ENCODE assay signal across 8 cellular contexts in genomic region chr3:51941798-51942602, GRCh38. TPM values are rescaled to one million over a fixed set of nuclear protein-coding genes. Genes with fewer than 3 reads are reported as not detected.
DNase-seq lines count a peak whose midpoint lies in the region; ATAC-seq and TF ChIP-seq lines count a peak whose summit lies in the region.

Gene PARP3 (plus strand): TSS chr3:51942363. CDS start chr3:51943356, 993 bp downstream.
Gene RRP9 (minus strand): TSS chr3:51941904. CDS start chr3:51941867, 37 bp downstream.

- no peaks in the 10 kb centered on the region for H3K9me3 ChIP-seq in spleen

- peak within 1 kb of the TSS; percentile 71 to 95 (median 82) for H3K4me3 ChIP-seq in spleen

- intact Hi-C loops in spleen (cut with DNase I; ENCODE audit: low total_unique reads): loop anchor here (10.0 kb wide), 1 partner anchor 53 kb away; the partner anchor contains the start of gene RPL29

- peak; percentile 99 for TF ChIP-seq CTCF in WTC11 (IDR thresholded peaks at IDR 0.05)
- TF ChIP-seq CTCF in spleen (IDR thresholded peaks at IDR 0.05 in 8 of 11, conservative IDR thresholded peaks at IDR 0.05 in 3 of 11): peak; percentile 100

- H3K27me3 Mint-ChIP-seq in WTC11 (ENCODE audit: low read depth) (no peaks in the 10 kb centered on the region; the same call in 1 of the 2 replicates), immature natural killer cell (ENCODE audit: low read depth in 3 of 3) (peaks cover 2 to 6% (median 5%) of the 10 kb centered on the region in 3 donors)

- no peaks in the 10 kb centered on the region for H3K27me3 ChIP-seq in spleen (replicated peaks in 1 of 7)

- H3K4me1 Mint-ChIP-seq in WTC11: peaks cover 17% of the 10 kb centered on the region
- peaks cover 26 to 31% of the 10 kb centered on the region in 2 donors for H3K4me1 Mint-ChIP-seq in immature natural killer cell

- TF ChIP-seq POLR2A in spleen (IDR thresholded peaks at IDR 0.05): no peak

- peaks cover 2 to 49% (median 25%) of the 10 kb centered on the region in 6 donors for H3K36me3 ChIP-seq in spleen

- H3K27ac ChIP-seq in caudate nucleus (ENCODE audit: low read depth, low read length) (peak within 1 kb of the TSS; percentile 98), spleen (peak within 1 kb of the TSS; percentile 82 to 94 (median 90))

- peaks cover 15 to 44% (median 32%) of the 10 kb centered on the region in 6 donors for H3K4me1 ChIP-seq in spleen

- DNase-seq in AG08395 (ENCODE audit: low spot score): peak; percentile 100
- peak; percentile 95 for DNase-seq in NCI-H2227 treated with DMSO at 0.1 percent for 48 hours (lab: John Stamatoyannopoulos, UW)
- peak; percentile 100 for DNase-seq in WTC11 (ENCODE audit: low spot score)
- DNase-seq in caudate nucleus (lab: John Stamatoyannopoulos, UW): peak; percentile 89 to 100 (median 100)
- DNase-seq in immature natural killer cell: peak; percentile 99 to 100 (median 100)
- peak; percentile 100 for DNase-seq in spleen

- peaks cover 27% of the 10 kb centered on the region for H3K36me3 Mint-ChIP-seq in WTC11
- H3K36me3 Mint-ChIP-seq in immature natural killer cell: peaks cover 0 to 5% (median 0%) of the 10 kb centered on the region in 3 donors

- H3K9me3 Mint-ChIP-seq in WTC11 (no peaks in the 10 kb centered on the region), immature natural killer cell (no peaks in the 10 kb centered on the region)

- POLR2A ChIA-PET in WTC11 (lab: Charles Lee): interaction anchor here (1.0 to 2.5 kb wide), 4 partner anchors 12 to 49 kb away, joined by 3 to 19 read pairs (median 4); partner anchors contain the start of genes ACY1 and PCBP4

- ATAC-seq in GM18873 (IDR thresholded peaks at IDR 0.05; ENCODE audit: low FRiP score, unreplicated experiment): peak; percentile 87
- peak; percentile 93 for ATAC-seq in HG03159 (IDR thresholded peaks at IDR 0.05; ENCODE audit: unreplicated experiment)
- ATAC-seq in WTC11: peak; percentile 96

- CTCF ChIA-PET in WTC11 (lab: Charles Lee): interaction anchor here (0.6 to 3.4 kb wide), 44 partner anchors 11 to 879 kb away, joined by 3 to 49 read pairs (median 5); partner anchors contain the start of genes ABHD14A, ABHD14B, ACY1 and DUSP7

- 1% methylated on average over 31 to 67 of the region's 67 CpGs for WGBS in spleen, 5 donors

- peak within 1 kb of the TSS; percentile 91 for H3K4me3 Mint-ChIP-seq in WTC11
- H3K4me3 Mint-ChIP-seq in immature natural killer cell: peak within 1 kb of the TSS; percentile 89 to 93 (median 90)

- H3K27ac Mint-ChIP-seq in WTC11 (no peak within 1 kb of the TSS), immature natural killer cell (peak within 1 kb of the TSS; percentile 64 to 92 (median 87))

TF ChIP-seq in WTC11, 78 proteins besides CTCF, POLR2A, EP300 and RAD21 (continues in another document):
- TF ChIP-seq E2F4 (CRISPR knock-in tag; IDR thresholded peaks at IDR 0.05; ENCODE audit: borderline replicate concordance, low read depth) (no peak), JUN (CRISPR knock-in tag; IDR thresholded peaks at IDR 0.05) (no peak), MAX (CRISPR knock-in tag; IDR thresholded peaks at IDR 0.05) (peak; percentile 94), STAT6 (CRISPR knock-in tag; conservative IDR thresholded peaks at IDR 0.05; ENCODE audit: low read depth) (no peak), ZSCAN18 (CRISPR knock-in tag; IDR thresholded peaks at IDR 0.05) (no peak), NFYB (CRISPR knock-in tag; conservative IDR thresholded peaks at IDR 0.05; ENCODE audit: low read depth) (peak; percentile 89), FOXJ3 (CRISPR knock-in tag; IDR thresholded peaks at IDR 0.05; ENCODE audit: borderline replicate concordance) (no peak), ZNF263 (CRISPR knock-in tag; IDR thresholded peaks at IDR 0.05; ENCODE audit: low read depth) (peak; percentile 24; the same call in 1 of the 2 replicates), IRF2 (CRISPR knock-in tag; IDR thresholded peaks at IDR 0.05; ENCODE audit: borderline replicate concordance, low read depth) (no peak), GABPB1 (CRISPR knock-in tag; IDR thresholded peaks at IDR 0.05) (peak; percentile 82), ZNF396 (CRISPR knock-in tag; IDR thresholded peaks at IDR 0.05; ENCODE audit: borderline replicate concordance) (no peak), HMGXB4 (CRISPR knock-in tag; IDR thresholded peaks at IDR 0.05) (peak; percentile 69; the same call in 1 of the 2 replicates), SMAD3 (CRISPR knock-in tag; IDR thresholded peaks at IDR 0.05; ENCODE audit: borderline replicate concordance) (no peak), GTF2I (CRISPR knock-in tag; conservative IDR thresholded peaks at IDR 0.05) (no peak)

RNA-seq across cellular contexts. Expression of gene PARP3, which starts in this region (rescaled TPM):
- total RNA-seq in WTC11 (2021) (2.8 to 2.9 TPM (median 2.8 TPM) in 3 replicates), spleen (10 to 100 TPM; 23.1 to 34.2 (median 28.2) TPM)
- polyA plus RNA-seq in immature natural killer cell (1 to 10 TPM in 2 of 3 donors, not detected in 1; 2.3 to 2.9 TPM), spleen (10 to 100 TPM in 2 of 3 donors, 1 to 10 TPM in 1; 8.2 to 18.9 (median 16.5) TPM)

RNA-seq across cellular contexts. Expression of gene RRP9, which starts in this region (rescaled TPM):
- total RNA-seq in WTC11 (2021) (47.0 to 49.9 TPM (median 49.4 TPM) in 3 replicates), spleen (10 to 100 TPM in 6 of 7 donors, 1 to 10 TPM in 1; 9.5 to 20.6 (median 12.5) TPM)
- polyA plus RNA-seq in immature natural killer cell (10 to 100 TPM; 15.5 to 22.5 (median 21.2) TPM), spleen (10 to 100 TPM; 18.5 to 26.6 (median 21.2) TPM)

Comparison
In these comparisons a context has a peak if more than half of its experiments do, and no peak if none do; other contexts are left out.
1. Peak in every context shown above with its lines: DNase-seq, ATAC-seq, H3K4me3 ChIP-seq and H3K27ac ChIP-seq.